In genomic region chr7:7274782-7275181, GRCh38 we compare ENCODE assay signal across 21 cellular contexts.
A peak's percentile ranks its signal among the peaks of the same experiment; 100 is the strongest.
DNase-seq lines count a peak whose midpoint lies in the region; ATAC-seq, FAIRE-seq and TF ChIP-seq lines count a peak whose summit lies in the region.
"Had no signal": no experiment of that assay in that cellular context is flagged by ENCODE, and none has a peak within 500 bp of the region (broad histone marks: within the 10 kb centered on the region; RNA-seq: fewer than 3 reads in every experiment).

No MANE protein-coding gene starts in this region.

- in situ Hi-C loops in K562 (cut with MboI), result no loop called here

- H3K9me1 ChIP-seq in K562 (ENCODE audit: control insufficient read depth, insufficient read depth, low read length), result no peaks in the 10 kb centered on the region

- CTCF ChIA-PET in K562 (lab: Yijun Ruan, JAX; ENCODE audit: low intra/inter-chr PET ratio), result no interaction called here

- H3K4me2 ChIP-seq in BLaER1 (peak overlapping the region; percentile 24; the same call in 1 of the 2 replicates), K562 (ENCODE audit: insufficient read depth, low read length) (no peak overlapping the region)
- H3K4me2 ChIP-seq: KMS-11 had no signal

- DNase-seq in LHCN-M2 (ENCODE audit: low read depth) (peak; percentile 76), K562 (ENCODE audit: extremely low read depth in 1 of 4, low spot score in 3 of 4) (no peak), foreskin keratinocyte (peak; percentile 9 to 32), SIG-M5 treated with dmso at 0.1 percent for 504 hours (lab: John Stamatoyannopoulos, UW; ENCODE audit: unreplicated experiment) (no peak), 8988T (no peak), DMS 273 treated with DMSO at 0.1 percent for 48 hours (lab: John Stamatoyannopoulos, UW) (no peak), T-helper 9 cell (no peak)
- DNase-seq: activated CD4-positive, alpha-beta memory T cell treated with anti-CD3 and anti-CD28 coated beads, Interleukin-2, amount 10 ng/mL, durations not matched to agents 7 days and 5 days; activated T-cell treated with anti-CD3 and anti-CD28 coated beads, Interleukin-2, amount 50 U/mL, for 72 hours; COR-L47; esophagus squamous epithelium; lower lobe of right lung; naive thymus-derived CD8-positive, alpha-beta T cell; NCI-H1436 treated with DMSO at 0.1 percent for 48 hours; PC-3; stomach; SW 1271 had no signal

- 3% methylated on average over 3 of the region's 3 CpGs for WGBS in K562 (ENCODE audit: insufficient coverage, low coverage, missing lambda C conversion rate)

- no peaks in the 10 kb centered on the region for H3K79me2 ChIP-seq in K562 (ENCODE audit: control insufficient read depth, insufficient read depth, low read length)

- H3K36me3 ChIP-seq in BLaER1 (no peaks in the 10 kb centered on the region), K562 (ENCODE audit: control insufficient read depth, insufficient read depth, low read length) (no peaks in the 10 kb centered on the region)
- H3K36me3 ChIP-seq: esophagus squamous epithelium, lower lobe of right lung, stomach had no signal

- no peak for TF ChIP-seq POLR2A in K562 (conservative IDR thresholded peaks at IDR 0.05)

- no peak overlapping the region for H3K9ac ChIP-seq in BLaER1
- no peak overlapping the region for H3K9ac ChIP-seq in K562 (ENCODE audit: insufficient read depth in 1 of 2, low read depth in 2 of 2, low read length in 2 of 2)
- H3K9ac ChIP-seq: KMS-11 had no signal

- H3K4me3 ChIP-seq in BLaER1 (no peak overlapping the region), K562 (no peak overlapping the region)
- H3K4me3 ChIP-seq: coronary artery, lower lobe of right lung, stomach had no signal

- no peak for TF ChIP-seq EP300 in K562 (IDR thresholded peaks at IDR 0.05; ENCODE audit: low read length)

- H3K27me3 ChIP-seq in BLaER1 (no peaks in the 10 kb centered on the region), K562 (ENCODE audit: control insufficient read depth in 2 of 2, insufficient read depth in 2 of 2, low read length in 2 of 2) (0 out of 5 replicates have a peak, but pooled peaks cover 0 to 6% of the 10 kb centered on the region in 2 experiments), foreskin keratinocyte (no peaks in the 10 kb centered on the region)
- H3K27me3 ChIP-seq: esophagus squamous epithelium, stomach had no signal

- no peak for TF ChIP-seq RAD21 in K562 (CRISPR knock-in tag; conservative IDR thresholded peaks at IDR 0.05 in 1 of 2, IDR thresholded peaks at IDR 0.05 in 1 of 2)

- no TSS peak for BruUV-seq in K562 (replicated peaks; lab: Mats Ljungman, UMichigan)

- H4K20me1 ChIP-seq in BLaER1 (no peaks in the 10 kb centered on the region), K562 (replicated peaks; ENCODE audit: control insufficient read depth, insufficient read depth, low read length) (no peaks in the 10 kb centered on the region)

- H2AFZ ChIP-seq in K562 (ENCODE audit: low read depth, low read length), result no peak overlapping the region

- intact Hi-C loops in K562 (cut with micrococcal nuclease), result no loop called here

- H3K4me1 ChIP-seq in BLaER1 (peaks cover 71% of the 10 kb centered on the region), K562 (replicated peaks in 1 of 2; ENCODE audit: control insufficient read depth in 2 of 2, insufficient read depth in 2 of 2, low read length in 2 of 2) (no peaks in the 10 kb centered on the region), foreskin keratinocyte (no peaks in the 10 kb centered on the region)
- H3K4me1 ChIP-seq: lower lobe of right lung, stomach had no signal

- FAIRE-seq in K562 (lab: Jason Lieb, UNC), result no peak

- H3K9me3 ChIP-seq in BLaER1, result no peaks in the 10 kb centered on the region
- H3K9me3 ChIP-seq in K562 (replicated peaks; ENCODE audit: control insufficient read depth, insufficient read depth, low read depth, low read length), result no peaks in the 10 kb centered on the region
- H3K9me3 ChIP-seq: esophagus squamous epithelium, lower lobe of right lung, stomach had no signal

- ATAC-seq in K562 (peak; percentile 68), foreskin keratinocyte (peak; percentile 72)
- ATAC-seq: activated T-cell treated with anti-CD3 and anti-CD28 coated beads, Interleukin-2, amount 50 U/mL, for 72 hours; lower lobe of right lung; naive thymus-derived CD8-positive, alpha-beta T cell; PC-3 had no signal

- no peak for TF ChIP-seq CTCF in K562 (IDR thresholded peaks at IDR 0.05 in 2 of 3, conservative IDR thresholded peaks at IDR 0.05 in 1 of 3; ENCODE audit: insufficient read depth in 2 of 3, low read depth in 1 of 3, low read length in 3 of 3)
- TF ChIP-seq CTCF in foreskin keratinocyte (conservative IDR thresholded peaks at IDR 0.05), result no peak

- POLR2A ChIA-PET in K562 (lab: Yijun Ruan, JAX), result interaction anchor here (2.6 kb wide), 1 partner anchor 11 kb away, joined by 10 read pairs; no protein-coding TSS in a partner anchor

- H3K27ac ChIP-seq in BLaER1 (no peak overlapping the region), K562 (ENCODE audit: extremely low read depth, low read depth, low read length) (no peak overlapping the region), foreskin keratinocyte (no peak overlapping the region)
- H3K27ac ChIP-seq: coronary artery, KMS-11, lower lobe of right lung, stomach, VCaP had no signal

TF ChIP-seq in K562, 482 proteins besides CTCF, POLR2A, EP300 and RAD21:
- TF ChIP-seq PBX2 (CRISPR knock-in tag; IDR thresholded peaks at IDR 0.05; ENCODE audit: low read depth), result no peak
- TF ChIP-seq PBX2 (tag; conservative IDR thresholded peaks at IDR 0.05; ENCODE audit: low read depth), result 0 out of 2 replicates have a peak, but pooled peaks have one; percentile 8
- peak in 1 of 2 experiments; percentile 43; a peak in 1 of 4 replicates for TF ChIP-seq RCOR1 (IDR thresholded peaks at IDR 0.05; ENCODE audit: borderline replicate concordance in 1 of 2, low read depth in 2 of 2, low read length in 2 of 2)
- TF ChIP-seq ZC3H4 (CRISPR knock-in tag; IDR thresholded peaks at IDR 0.05; ENCODE audit: borderline replicate concordance), result no peak
- TF ChIP-seq TRIM25 (IDR thresholded peaks at IDR 0.05; ENCODE audit: borderline replicate concordance), result no peak
- 0 out of 2 replicates have a peak, but pooled peaks have one; percentile 31 for TF ChIP-seq ZNF584 (CRISPR knock-in tag; IDR thresholded peaks at IDR 0.05; ENCODE audit: low read depth)
- TF ChIP-seq MAFG (tag; conservative IDR thresholded peaks at IDR 0.05), result 0 out of 2 replicates have a peak, but pooled peaks have one; percentile 11
- TF ChIP-seq CTBP1 (IDR thresholded peaks at IDR 0.05; ENCODE audit: borderline replicate concordance), result peak; percentile 63
- TF ChIP-seq RAD51 (IDR thresholded peaks at IDR 0.05; ENCODE audit: borderline replicate concordance, low read depth), result peak; percentile 56; the same call in 1 of the 2 replicates
- TF ChIP-seq ATF3 (IDR thresholded peaks at IDR 0.05), result 0 out of 2 replicates have a peak, but pooled peaks have one; percentile 11
- no peak for TF ChIP-seq ATF3 (CRISPR knock-in tag; conservative IDR thresholded peaks at IDR 0.05)

Comparison
In these comparisons a context has a peak if more than half of its experiments do, and no peak if none do; other contexts are left out.
1. DNase-seq: peak in LHCN-M2 (single experiment) and foreskin keratinocyte (2 of 2); none in K562 (0 of 4), SIG-M5 treated with dmso at 0.1 percent for 504 hours (single experiment), 8988T (single experiment), DMS 273 treated with DMSO at 0.1 percent for 48 hours (single experiment) and T-helper 9 cell (single experiment).